1 cellular context compared by ENCODE assay signal in genomic region chr12:115916910-115917668, GRCh38.
A peak's percentile ranks its signal among the peaks of the same experiment; 100 is the strongest.
TF ChIP-seq lines count a peak whose summit lies in the region.

No MANE protein-coding gene starts in this region.

TF ChIP-seq in HepG2, 621 proteins besides CTCF, POLR2A, EP300 and RAD21 (continued from another document and continues in another):
- TF ChIP-seq ATF7 (IDR thresholded peaks at IDR 0.05), result no peak
- no peak for TF ChIP-seq ATF7 (CRISPR knock-in tag; IDR thresholded peaks at IDR 0.05)
- TF ChIP-seq ISL2 (CRISPR knock-in tag; IDR thresholded peaks at IDR 0.05), result no peak
- TF ChIP-seq ZNF3 (CRISPR knock-in tag; IDR thresholded peaks at IDR 0.05), result no peak
- TF ChIP-seq ATF7-NPFF (CRISPR knock-in tag; IDR thresholded peaks at IDR 0.05; ENCODE audit: low read depth), result no peak
- no peak for TF ChIP-seq GMEB2 (CRISPR knock-in tag; IDR thresholded peaks at IDR 0.05; ENCODE audit: low read depth)
- TF ChIP-seq SKI (IDR thresholded peaks at IDR 0.05; ENCODE audit: partially characterized antibody), result no peak
- TF ChIP-seq MED13 (CRISPR knock-in tag; IDR thresholded peaks at IDR 0.05), result no peak
- TF ChIP-seq BCLAF1 (IDR thresholded peaks at IDR 0.05), result no peak
- no peak for TF ChIP-seq ZNF362 (CRISPR knock-in tag; IDR thresholded peaks at IDR 0.05; ENCODE audit: borderline replicate concordance)
- no peak for TF ChIP-seq HES4 (CRISPR knock-in tag; IDR thresholded peaks at IDR 0.05; ENCODE audit: borderline replicate concordance)
- TF ChIP-seq ARID5B (CRISPR knock-in tag; IDR thresholded peaks at IDR 0.05), result no peak
- no peak for TF ChIP-seq ZBTB2 (CRISPR knock-in tag; IDR thresholded peaks at IDR 0.05; ENCODE audit: low read depth)
- no peak for TF ChIP-seq IKZF5 (CRISPR knock-in tag; IDR thresholded peaks at IDR 0.05)
- TF ChIP-seq ZNF567 (CRISPR knock-in tag; IDR thresholded peaks at IDR 0.05; ENCODE audit: borderline replicate concordance), result no peak
- 0 out of 2 replicates have a peak, but pooled peaks have one; percentile 22 for TF ChIP-seq GATAD2A (CRISPR knock-in tag; IDR thresholded peaks at IDR 0.05)
- TF ChIP-seq ELF1 (CRISPR knock-in tag; IDR thresholded peaks at IDR 0.05), result no peak
- no peak for TF ChIP-seq SIX4 (CRISPR knock-in tag; IDR thresholded peaks at IDR 0.05)
- TF ChIP-seq ZBTB34 (CRISPR knock-in tag; IDR thresholded peaks at IDR 0.05), result no peak
- no peak for TF ChIP-seq RXRA (CRISPR knock-in tag; IDR thresholded peaks at IDR 0.05)
- no peak for TF ChIP-seq MATR3 (CRISPR knock-in tag; IDR thresholded peaks at IDR 0.05)
- no peak for TF ChIP-seq FOXP4 (CRISPR knock-in tag; IDR thresholded peaks at IDR 0.05)
- 0 out of 2 replicates have a peak, but pooled peaks have one; percentile 31 for TF ChIP-seq FOXO1 (CRISPR knock-in tag; IDR thresholded peaks at IDR 0.05)
- no peak for TF ChIP-seq ZNF30 (CRISPR knock-in tag; IDR thresholded peaks at IDR 0.05)
- no peak for TF ChIP-seq TRIM22 (IDR thresholded peaks at IDR 0.05)
- TF ChIP-seq ZNF775 (CRISPR knock-in tag; IDR thresholded peaks at IDR 0.05; ENCODE audit: borderline replicate concordance), result no peak
- TF ChIP-seq ZNF776 (CRISPR knock-in tag; IDR thresholded peaks at IDR 0.05), result no peak
- TF ChIP-seq ZFP91 (CRISPR knock-in tag; IDR thresholded peaks at IDR 0.05; ENCODE audit: borderline replicate concordance), result peak; percentile 29; the same call in 1 of the 2 replicates
- TF ChIP-seq SYNCRIP (IDR thresholded peaks at IDR 0.05; ENCODE audit: insufficient read depth, low read depth, low read length), result no peak
- TF ChIP-seq ZNF780A (CRISPR knock-in tag; IDR thresholded peaks at IDR 0.05), result no peak
- no peak for TF ChIP-seq ZNF10 (CRISPR knock-in tag; IDR thresholded peaks at IDR 0.05; ENCODE audit: borderline replicate concordance, low read depth)
- no peak for TF ChIP-seq ZNF652 (CRISPR knock-in tag; IDR thresholded peaks at IDR 0.05; ENCODE audit: borderline replicate concordance, low read depth)
